In the genomic region with DNA sequence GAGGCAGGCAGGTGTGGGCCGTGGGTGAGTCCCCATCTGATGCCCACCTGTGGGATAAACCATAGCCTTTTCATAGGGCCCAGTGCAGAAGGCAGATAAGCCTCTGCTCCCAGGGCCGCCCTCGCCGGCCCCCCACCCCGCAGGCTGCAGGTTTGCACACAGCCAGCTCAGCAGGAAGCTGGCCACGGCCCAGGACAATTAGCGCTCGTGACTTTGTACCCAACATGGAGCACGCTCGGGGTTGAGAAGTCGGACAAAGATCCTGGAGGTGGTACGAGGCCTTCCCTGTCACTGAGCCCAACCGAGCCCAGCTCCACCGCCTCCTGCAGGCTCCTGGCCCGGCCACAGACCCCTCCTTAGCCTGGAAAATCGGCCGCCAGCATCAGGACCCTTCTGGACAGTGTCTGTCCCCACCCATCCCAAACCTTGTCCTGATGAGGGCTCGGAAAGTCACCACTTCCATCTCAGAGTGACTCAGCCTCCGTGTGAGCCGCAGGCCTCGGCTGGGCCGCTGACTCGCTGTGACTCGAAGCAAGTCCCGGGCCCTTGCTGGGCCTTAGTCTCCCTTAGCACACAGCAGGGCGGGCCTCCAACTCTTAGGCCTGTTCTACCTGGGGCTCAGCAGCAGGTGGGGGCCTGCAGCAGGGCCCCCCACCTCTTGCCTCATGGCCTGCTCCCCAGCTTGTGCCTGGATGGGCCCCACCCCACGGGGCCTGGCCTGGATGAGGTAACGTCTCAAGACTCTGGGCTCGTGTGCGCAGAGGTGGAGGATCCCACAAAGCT, we compare ENCODE assay signal across 1 cellular context.
TF ChIP-seq lines count a peak whose summit lies in the region.

No MANE protein-coding gene starts in this region.

TF ChIP-seq in H1, 55 proteins besides CTCF, POLR2A, EP300 and RAD21:
- no peak for TF ChIP-seq RFX5 (IDR thresholded peaks at IDR 0.05; ENCODE audit: borderline replicate concordance, low read depth, low read length)
- TF ChIP-seq KDM1A (IDR thresholded peaks at IDR 0.05; ENCODE audit: borderline replicate concordance, low read length), result no peak
- no peak for TF ChIP-seq ZNF274 (IDR thresholded peaks at IDR 0.05; ENCODE audit: borderline replicate concordance, extremely low read depth, low read length)
- TF ChIP-seq, protein P1, sequence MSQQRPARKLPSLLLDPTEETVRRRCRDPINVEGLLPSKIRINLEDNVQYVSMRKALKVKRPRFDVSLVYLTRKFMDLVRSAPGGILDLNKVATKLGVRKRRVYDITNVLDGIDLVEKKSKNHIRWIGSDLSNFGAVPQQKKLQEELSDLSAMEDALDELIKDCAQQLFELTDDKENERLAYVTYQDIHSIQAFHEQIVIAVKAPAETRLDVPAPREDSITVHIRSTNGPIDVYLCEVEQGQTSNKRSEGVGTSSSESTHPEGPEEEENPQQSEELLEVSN (IDR thresholded peaks at IDR 0.05), result no peak
- no peak for TF ChIP-seq CREB1 (IDR thresholded peaks at IDR 0.05)
